In genomic region chr6:153001767-153002612, GRCh38 we compare ENCODE assay signal across 1 cellular context.
TF ChIP-seq lines count a peak whose summit lies in the region.

No MANE protein-coding gene starts in this region.

TF ChIP-seq in K562, 482 proteins besides CTCF, POLR2A, EP300 and RAD21 (continued from another document and continues in another):
- TF ChIP-seq TAF9B (IDR thresholded peaks at IDR 0.05; ENCODE audit: partially characterized antibody) (no peak), SIN3A (IDR thresholded peaks at IDR 0.05; ENCODE audit: borderline replicate concordance in 2 of 2, control insufficient read depth in 1 of 2, low read depth in 2 of 2, low read length in 2 of 2) (peak in 1 of 2 experiments; percentile 50; a peak in 2 of 4 replicates), PRMT5 (CRISPR knock-in tag; IDR thresholded peaks at IDR 0.05) (no peak), ATF3 (IDR thresholded peaks at IDR 0.05) (peak; percentile 78), ATF3 (CRISPR knock-in tag; conservative IDR thresholded peaks at IDR 0.05) (no peak), ZBTB9 (CRISPR knock-in tag; IDR thresholded peaks at IDR 0.05) (0 out of 2 replicates have a peak, but pooled peaks have one; percentile 6), SMARCA4 (IDR thresholded peaks at IDR 0.05) (no peak), TAF7 (tag; IDR thresholded peaks at IDR 0.05) (no peak), ZNF282 (CRISPR knock-in tag; IDR thresholded peaks at IDR 0.05) (no peak), CREB1 (IDR thresholded peaks at IDR 0.05) (no peak), CREB1 (CRISPR knock-in tag; IDR thresholded peaks at IDR 0.05) (0 out of 2 replicates have a peak, but pooled peaks have one; percentile 17), ZNF431 (CRISPR knock-in tag; IDR thresholded peaks at IDR 0.05) (peak; percentile 55; the same call in 1 of the 2 replicates), ZNF507 (tag; conservative IDR thresholded peaks at IDR 0.05) (no peak), NR2C2 (CRISPR knock-in tag; IDR thresholded peaks at IDR 0.05) (peak; percentile 24; the same call in 1 of the 2 replicates), NR2C2 (tag; IDR thresholded peaks at IDR 0.05) (no peak), XRCC4 (IDR thresholded peaks at IDR 0.05; ENCODE audit: extremely low read depth, insufficient read depth, insufficient read length) (no peak), POLR2AphosphoS5 (IDR thresholded peaks at IDR 0.05; ENCODE audit: control insufficient read depth, insufficient read depth, low read depth, low read length) (peak; percentile 22; the same call in 1 of the 2 replicates), CBFA2T3 (IDR thresholded peaks at IDR 0.05) (no peak), SETDB1 (IDR thresholded peaks at IDR 0.05; ENCODE audit: low read length) (no peak), SMARCC2 (IDR thresholded peaks at IDR 0.05; ENCODE audit: low read depth) (no peak), SIX5 (IDR thresholded peaks at IDR 0.05; ENCODE audit: borderline replicate concordance in 1 of 2, insufficient read depth in 1 of 2, low read depth in 1 of 2, low read length in 2 of 2) (no peak), PPARD (CRISPR knock-in tag; IDR thresholded peaks at IDR 0.05) (no peak), TCF3 (CRISPR knock-in tag; IDR thresholded peaks at IDR 0.05) (0 out of 2 replicates have a peak, but pooled peaks have one; percentile 7), RREB1 (CRISPR knock-in tag; IDR thresholded peaks at IDR 0.05) (no peak), MECOM (CRISPR knock-in tag; IDR thresholded peaks at IDR 0.05) (no peak), PHF8 (IDR thresholded peaks at IDR 0.05; ENCODE audit: borderline replicate concordance, low read length) (no peak), FOXK1 (CRISPR knock-in tag; IDR thresholded peaks at IDR 0.05; ENCODE audit: borderline replicate concordance) (0 out of 2 replicates have a peak, but pooled peaks have one; percentile 30), TRIM28 (IDR thresholded peaks at IDR 0.05) (no peak), CCNT2 (IDR thresholded peaks at IDR 0.05; ENCODE audit: borderline replicate concordance, extremely low read depth, insufficient read length, low read depth, low read length) (peak; percentile 18), KLF10 (CRISPR knock-in tag; IDR thresholded peaks at IDR 0.05) (no peak), SMARCA5 (IDR thresholded peaks at IDR 0.05) (no peak), ZNF12 (CRISPR knock-in tag; IDR thresholded peaks at IDR 0.05) (no peak), ARNT (IDR thresholded peaks at IDR 0.05) (0 out of 4 replicates have a peak, but pooled peaks of 1 of the 2 experiments have one; percentile 14), ZBTB43 (CRISPR knock-in tag; IDR thresholded peaks at IDR 0.05) (no peak), SMAD1 (IDR thresholded peaks at IDR 0.05; ENCODE audit: low read depth, low read length, partially characterized antibody) (no peak), FOS (IDR thresholded peaks at IDR 0.05; ENCODE audit: extremely low read depth, insufficient read length) (no peak), PTRF (tag; IDR thresholded peaks at IDR 0.05) (no peak), ZNF239 (CRISPR knock-in tag; IDR thresholded peaks at IDR 0.05) (no peak), KLF16 (IDR thresholded peaks at IDR 0.05) (no peak), TCF7 (IDR thresholded peaks at IDR 0.05; ENCODE audit: borderline replicate concordance) (no peak), THRAP3 (IDR thresholded peaks at IDR 0.05; ENCODE audit: borderline replicate concordance) (no peak), CXXC5 (CRISPR knock-in tag; IDR thresholded peaks at IDR 0.05) (no peak), MYC (IDR thresholded peaks at IDR 0.05; ENCODE audit: low read depth, low read length) (no peak), MYC (CRISPR knock-in tag; IDR thresholded peaks at IDR 0.05; ENCODE audit: borderline replicate concordance, low read depth) (no peak), ZNF24 (IDR thresholded peaks at IDR 0.05) (no peak), ATF7 (IDR thresholded peaks at IDR 0.05) (peak; percentile 62; the same call in 1 of the 2 replicates), HINFP (tag; conservative IDR thresholded peaks at IDR 0.05; ENCODE audit: low read depth) (no peak)
- TF ChIP-seq, protein P1, sequence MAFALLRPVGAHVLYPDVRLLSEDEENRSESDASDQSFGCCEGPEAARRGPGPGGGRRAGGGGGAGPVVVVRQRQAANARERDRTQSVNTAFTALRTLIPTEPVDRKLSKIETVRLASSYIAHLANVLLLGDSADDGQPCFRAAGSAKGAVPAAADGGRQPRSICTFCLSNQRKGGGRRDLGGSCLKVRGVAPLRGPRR (CRISPR knock-in tag; IDR thresholded peaks at IDR 0.05), result no peak
- TF ChIP-seq, protein P2, sequence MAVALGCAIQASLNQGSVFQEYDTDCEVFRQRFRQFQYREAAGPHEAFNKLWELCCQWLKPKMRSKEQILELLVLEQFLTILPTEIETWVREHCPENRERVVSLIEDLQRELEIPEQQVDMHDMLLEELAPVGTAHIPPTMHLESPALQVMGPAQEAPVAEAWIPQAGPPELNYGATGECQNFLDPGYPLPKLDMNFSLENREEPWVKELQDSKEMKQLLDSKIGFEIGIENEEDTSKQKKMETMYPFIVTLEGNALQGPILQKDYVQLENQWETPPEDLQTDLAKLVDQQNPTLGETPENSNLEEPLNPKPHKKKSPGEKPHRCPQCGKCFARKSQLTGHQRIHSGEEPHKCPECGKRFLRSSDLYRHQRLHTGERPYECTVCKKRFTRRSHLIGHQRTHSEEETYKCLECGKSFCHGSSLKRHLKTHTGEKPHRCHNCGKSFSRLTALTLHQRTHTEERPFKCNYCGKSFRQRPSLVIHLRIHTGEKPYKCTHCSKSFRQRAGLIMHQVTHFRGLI (CRISPR knock-in tag; IDR thresholded peaks at IDR 0.05), result no peak
- TF ChIP-seq, protein P3, sequence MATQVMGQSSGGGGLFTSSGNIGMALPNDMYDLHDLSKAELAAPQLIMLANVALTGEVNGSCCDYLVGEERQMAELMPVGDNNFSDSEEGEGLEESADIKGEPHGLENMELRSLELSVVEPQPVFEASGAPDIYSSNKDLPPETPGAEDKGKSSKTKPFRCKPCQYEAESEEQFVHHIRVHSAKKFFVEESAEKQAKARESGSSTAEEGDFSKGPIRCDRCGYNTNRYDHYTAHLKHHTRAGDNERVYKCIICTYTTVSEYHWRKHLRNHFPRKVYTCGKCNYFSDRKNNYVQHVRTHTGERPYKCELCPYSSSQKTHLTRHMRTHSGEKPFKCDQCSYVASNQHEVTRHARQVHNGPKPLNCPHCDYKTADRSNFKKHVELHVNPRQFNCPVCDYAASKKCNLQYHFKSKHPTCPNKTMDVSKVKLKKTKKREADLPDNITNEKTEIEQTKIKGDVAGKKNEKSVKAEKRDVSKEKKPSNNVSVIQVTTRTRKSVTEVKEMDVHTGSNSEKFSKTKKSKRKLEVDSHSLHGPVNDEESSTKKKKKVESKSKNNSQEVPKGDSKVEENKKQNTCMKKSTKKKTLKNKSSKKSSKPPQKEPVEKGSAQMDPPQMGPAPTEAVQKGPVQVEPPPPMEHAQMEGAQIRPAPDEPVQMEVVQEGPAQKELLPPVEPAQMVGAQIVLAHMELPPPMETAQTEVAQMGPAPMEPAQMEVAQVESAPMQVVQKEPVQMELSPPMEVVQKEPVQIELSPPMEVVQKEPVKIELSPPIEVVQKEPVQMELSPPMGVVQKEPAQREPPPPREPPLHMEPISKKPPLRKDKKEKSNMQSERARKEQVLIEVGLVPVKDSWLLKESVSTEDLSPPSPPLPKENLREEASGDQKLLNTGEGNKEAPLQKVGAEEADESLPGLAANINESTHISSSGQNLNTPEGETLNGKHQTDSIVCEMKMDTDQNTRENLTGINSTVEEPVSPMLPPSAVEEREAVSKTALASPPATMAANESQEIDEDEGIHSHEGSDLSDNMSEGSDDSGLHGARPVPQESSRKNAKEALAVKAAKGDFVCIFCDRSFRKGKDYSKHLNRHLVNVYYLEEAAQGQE (CRISPR knock-in tag; IDR thresholded peaks at IDR 0.05; ENCODE audit: low read depth), result no peak
